11 cellular contexts compared by ENCODE assay signal in the genomic region with DNA sequence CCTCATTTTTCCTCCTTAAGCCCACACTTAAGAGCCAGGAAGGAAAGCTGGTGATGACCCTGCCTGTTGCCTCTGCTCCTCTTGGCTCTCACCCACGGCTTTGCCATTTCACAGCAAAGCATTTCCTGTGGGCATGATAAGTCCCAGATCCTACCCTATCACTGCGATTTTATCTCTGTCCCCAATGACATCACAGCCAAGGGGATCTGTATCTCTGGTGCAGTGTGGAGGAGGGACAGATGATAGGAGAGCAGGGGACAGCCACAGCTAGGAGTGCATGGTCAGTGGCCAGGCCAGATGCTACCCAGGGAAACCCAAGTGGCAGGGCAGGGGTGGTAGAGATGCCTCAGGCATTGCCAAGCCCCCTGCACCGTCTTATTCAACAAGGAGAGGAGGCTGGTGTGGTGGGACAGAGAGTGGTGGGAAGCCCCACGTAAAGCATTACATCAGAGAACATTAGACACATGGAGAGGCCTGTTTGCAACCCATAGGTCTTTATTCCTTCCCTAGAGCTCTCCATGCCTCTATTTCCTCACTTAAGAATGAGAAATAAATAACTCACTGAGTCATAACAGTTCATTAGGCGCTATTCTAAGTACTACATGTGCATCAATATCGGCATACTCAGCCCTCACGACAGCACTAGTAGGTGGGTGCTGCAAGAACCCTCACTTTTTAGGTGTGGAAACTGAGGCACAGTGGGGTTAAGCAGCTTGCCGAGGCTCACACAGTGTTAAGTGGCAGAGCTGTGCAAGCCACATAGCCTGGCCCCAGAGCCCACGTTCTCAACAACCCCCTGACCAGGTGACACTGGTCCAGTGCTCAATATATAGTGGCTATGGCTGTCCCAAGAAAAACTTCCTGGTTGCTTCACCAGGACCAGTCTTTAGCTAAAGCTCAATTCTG. TPM values are rescaled to one million over a fixed set of nuclear protein-coding genes. Genes with fewer than 3 reads are reported as not detected.
DNase-seq lines count a peak whose midpoint lies in the region; ATAC-seq and TF ChIP-seq lines count a peak whose summit lies in the region.
"Had no signal": no experiment of that assay in that cellular context is flagged by ENCODE, and none has a peak within 500 bp of the region (broad histone marks: within the 10 kb centered on the region; RNA-seq: fewer than 3 reads in every experiment).

No MANE protein-coding gene starts in this region.

- H3K4me1 ChIP-seq in heart left ventricle, result peaks cover 17 to 83% (median 67%) of the 10 kb centered on the region in 12 donors
- peaks cover 21 to 83% (median 77%) of the 10 kb centered on the region in 9 donors for H3K4me1 ChIP-seq in heart right ventricle
- H3K4me1 ChIP-seq: foreskin keratinocyte had no signal

- H3K27me3 ChIP-seq in heart left ventricle, result no peaks in the 10 kb centered on the region
- no peaks in the 10 kb centered on the region for H3K27me3 ChIP-seq in heart right ventricle
- H3K27me3 ChIP-seq: foreskin keratinocyte had no signal

- peak overlapping the region; percentile 92 to 98 (median 95) for H3K27ac Mint-ChIP-seq in immature natural killer cell
- no peak overlapping the region for H3K27ac Mint-ChIP-seq in osteocyte (ENCODE audit: unreplicated experiment)

- H3K4me3 ChIP-seq in heart left ventricle, result no peak overlapping the region
- H3K4me3 ChIP-seq in heart right ventricle, result no peak overlapping the region

- WGBS in heart left ventricle, 4 donors, result 48 to 50% (median 50%) methylated on average over 9 of the region's 9 CpGs
- whole genome bisulfite sequencing in heart right ventricle, 2 donors, result 44 to 53% methylated on average over 9 of the region's 9 CpGs

- peaks cover 81 to 83% of the 10 kb centered on the region in 2 donors for H3K4me1 Mint-ChIP-seq in immature natural killer cell
- H3K4me1 Mint-ChIP-seq in osteocyte (ENCODE audit: unreplicated experiment), result peaks cover 27% of the 10 kb centered on the region

- TF ChIP-seq CTCF in heart left ventricle (IDR thresholded peaks at IDR 0.05) (no peak), heart right ventricle (IDR thresholded peaks at IDR 0.05) (no peak), osteocyte (IDR thresholded peaks at IDR 0.05) (no peak)

- H3K9me3 Mint-ChIP-seq in immature natural killer cell (no peaks in the 10 kb centered on the region), osteocyte (ENCODE audit: unreplicated experiment) (no peaks in the 10 kb centered on the region)

- H3K4me3 Mint-ChIP-seq in immature natural killer cell (peak overlapping the region; percentile 63 to 91 (median 81)), osteocyte (ENCODE audit: unreplicated experiment) (no peak overlapping the region)

- H3K9me3 ChIP-seq in heart left ventricle, result no peaks in the 10 kb centered on the region
- no peaks in the 10 kb centered on the region for H3K9me3 ChIP-seq in heart right ventricle

- intact Hi-C loops in heart left ventricle (cut with DNase I), result no loop called here
- intact Hi-C loops in heart right ventricle (cut with DNase I), result loop anchor here in 2 of 10 donors (5.0 kb wide), 2 partner anchors 33 to 658 kb away; partner anchors contain the start of genes NFYA (in 1 of the 2) and OARD1 (in 1 of the 2)

- H3K36me3 Mint-ChIP-seq in immature natural killer cell (no peaks in the 10 kb centered on the region), osteocyte (ENCODE audit: unreplicated experiment) (no peaks in the 10 kb centered on the region)

- TF ChIP-seq POLR2A in heart left ventricle (IDR thresholded peaks at IDR 0.05) (no peak), erythroblast (IDR thresholded peaks at IDR 0.05; ENCODE audit: low read length) (no peak)

- H3K27ac ChIP-seq in heart left ventricle (peak overlapping the region in 8 of 12 donors; percentile 10 to 44 (median 36)), heart right ventricle (peak overlapping the region in 2 of 10 donors; percentile 39 to 47)
- H3K27ac ChIP-seq: foreskin keratinocyte had no signal

- H3K36me3 ChIP-seq in heart left ventricle (peaks cover 0 to 3% (median 0%) of the 10 kb centered on the region in 9 donors), heart right ventricle (no peaks in the 10 kb centered on the region)

- no peak for ATAC-seq in heart left ventricle
- ATAC-seq in heart right ventricle, result no peak
- peak; percentile 3; the same call in 2 of the 3 replicates for ATAC-seq in SK-N-SH treated with all-trans-retinoic acid at 6 μM for 48 hours
- ATAC-seq in GM18858 (IDR thresholded peaks at IDR 0.05; ENCODE audit: unreplicated experiment), result no peak
- ATAC-seq: foreskin keratinocyte had no signal

- H3K27me3 Mint-ChIP-seq in immature natural killer cell (ENCODE audit: low read depth in 3 of 3) (peaks cover 2 to 25% (median 7%) of the 10 kb centered on the region in 3 donors), osteocyte (ENCODE audit: unreplicated experiment) (no peaks in the 10 kb centered on the region)

- DNase-seq in heart left ventricle (peak in 2 of 5 donors; percentile 29 to 49), heart right ventricle (no peak), immature natural killer cell (no peak), SIG-M5 treated with dmso at 0.1 percent for 504 hours (lab: John Stamatoyannopoulos, UW; ENCODE audit: unreplicated experiment) (no peak), osteocyte (ENCODE audit: extremely low spot score, unreplicated experiment) (no peak), erythroblast (lab: John Stamatoyannopoulos, UW) (no peak)
- DNase-seq: AML-193; stimulated activated CD4-positive, alpha-beta T cell treated with anti-CD3 and anti-CD28 coated beads, Interleukin-2, amount 100 ng/mL, for 24 hours had no signal

TF ChIP-seq in SK-N-SH treated with all-trans-retinoic acid at 6 μM for 48 hours, 23 proteins besides CTCF, POLR2A, EP300 and RAD21 (continues in another document):
- peak; percentile 92 for TF ChIP-seq TCF4 (CRISPR knock-in tag; IDR thresholded peaks at IDR 0.05; ENCODE audit: borderline replicate concordance)
- TF ChIP-seq CSRNP3 (CRISPR knock-in tag; IDR thresholded peaks at IDR 0.05), result no peak
- TF ChIP-seq SNAI2 (CRISPR knock-in tag; IDR thresholded peaks at IDR 0.05), result peak; percentile 69; the same call in 1 of the 2 replicates
- TF ChIP-seq ARNTL (CRISPR knock-in tag; IDR thresholded peaks at IDR 0.05; ENCODE audit: borderline replicate concordance, low read depth), result no peak
- no peak for TF ChIP-seq POU6F1 (CRISPR knock-in tag; IDR thresholded peaks at IDR 0.05; ENCODE audit: borderline replicate concordance, low read depth)
- peak; percentile 97 for TF ChIP-seq ZNF70 (CRISPR knock-in tag; IDR thresholded peaks at IDR 0.05)
- TF ChIP-seq TOX (CRISPR knock-in tag; IDR thresholded peaks at IDR 0.05; ENCODE audit: borderline replicate concordance), result no peak
- no peak for TF ChIP-seq ZNF8 (CRISPR knock-in tag; IDR thresholded peaks at IDR 0.05)
- no peak for TF ChIP-seq ISL1 (CRISPR knock-in tag; IDR thresholded peaks at IDR 0.05)

RNA-seq across cellular contexts. Expression of gene TFEB, which starts 4.6 kb away (rescaled TPM):
- total RNA-seq in heart left ventricle, result 10 to 100 TPM; 26.2 to 47.2 (median 41.1) TPM
- polyA plus RNA-seq in heart left ventricle, result 10 to 100 TPM; 37.7 to 40.1 TPM
- total RNA-seq in heart right ventricle, result 10 to 100 TPM; 29.2 to 47.0 (median 39.6) TPM
- polyA plus RNA-seq in heart right ventricle, result 10 to 100 TPM; 36.9 to 52.3 TPM
- polyA plus RNA-seq in immature natural killer cell, result 10 to 100 TPM; 18.9 to 62.3 (median 23.9) TPM
- 8.9 and 11.1 TPM in 2 replicates for total RNA-seq in osteocyte

RNA-seq across cellular contexts. Expression of gene PGC, which starts 16.4 kb away (rescaled TPM):
- total RNA-seq in heart left ventricle, result not detected
- 1 to 10 TPM in 1 of 2 donors, not detected in 1; 1.1 TPM for polyA plus RNA-seq in heart left ventricle
- total RNA-seq in heart right ventricle, result not detected
- 1 to 10 TPM in 1 of 2 donors, under 1 TPM in 1; 0.58 to 2.0 TPM for polyA plus RNA-seq in heart right ventricle
- not detected for polyA plus RNA-seq in immature natural killer cell
- total RNA-seq in osteocyte, result not detected in 2 replicates
- total RNA-seq: foreskin keratinocyte had no signal
- polyA plus RNA-seq: foreskin keratinocyte had no signal

RNA-seq across cellular contexts. Expression of gene FRS3, which starts 48.9 kb away (rescaled TPM):
- total RNA-seq in heart left ventricle (1 to 10 TPM; 3.8 to 6.8 (median 5.1) TPM), heart right ventricle (1 to 10 TPM; 4.1 to 8.7 (median 5.8) TPM), osteocyte (3.4 and 3.9 TPM in 2 replicates)
- polyA plus RNA-seq in heart left ventricle (1 to 10 TPM; 3.2 to 5.7 TPM), heart right ventricle (1 to 10 TPM; 2.8 to 8.0 TPM), immature natural killer cell (1 to 10 TPM in 1 of 3 donors, under 1 TPM in 1, not detected in 1; 0.80 to 2.1 TPM)

RNA-seq across cellular contexts. Expression of gene PRICKLE4, which starts 49.8 kb away (rescaled TPM):
- total RNA-seq in heart left ventricle (1 to 10 TPM; 1.1 to 3.7 (median 1.9) TPM), heart right ventricle (1 to 10 TPM in 7 of 10 donors, under 1 TPM in 3; 0.38 to 4.7 (median 1.9) TPM), osteocyte (1.9 and 2.3 TPM in 2 replicates)
- polyA plus RNA-seq in heart left ventricle (1 to 10 TPM; 1.9 to 3.9 TPM), heart right ventricle (1 to 10 TPM; 1.6 to 6.1 TPM), immature natural killer cell (not detected)

RNA-seq across cellular contexts. Expression of gene TOMM6, which starts 56.7 kb away (rescaled TPM):
- total RNA-seq in heart left ventricle, result 100 to 1,000 TPM; 158 to 225 (median 182) TPM
- 100 to 1,000 TPM; 171 to 277 TPM for polyA plus RNA-seq in heart left ventricle
- total RNA-seq in heart right ventricle, result 100 to 1,000 TPM; 156 to 210 (median 186) TPM
- polyA plus RNA-seq in heart right ventricle, result 100 to 1,000 TPM; 135 to 291 TPM
- polyA plus RNA-seq in immature natural killer cell, result 100 to 1,000 TPM; 291 to 367 (median 304) TPM
- 133 TPM in 2 replicates for total RNA-seq in osteocyte
